Comparison of ENCODE assay signal across 17 cellular contexts in the genomic region with DNA sequence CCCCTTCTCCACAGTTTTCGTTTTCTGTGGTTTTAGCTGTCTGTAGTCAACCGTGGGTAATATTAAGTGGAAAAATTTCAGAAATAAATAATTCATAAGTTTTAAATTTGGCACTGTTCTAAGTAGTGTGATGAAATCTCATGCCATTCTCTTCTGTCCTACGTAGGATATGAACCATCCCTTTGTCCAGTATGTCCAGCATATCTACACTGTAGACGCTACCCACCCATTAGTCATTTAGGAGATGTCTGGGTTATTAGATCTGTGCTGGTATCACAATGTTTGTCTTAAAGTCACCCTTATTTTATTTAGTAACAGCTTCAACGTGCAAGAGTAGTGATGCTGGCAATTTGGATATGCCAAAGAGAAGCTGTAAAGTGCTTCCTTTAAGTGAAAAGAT.
"Had no signal": no experiment of that assay in that cellular context is flagged by ENCODE, and none has a peak within 500 bp of the region (broad histone marks: within the 10 kb centered on the region; RNA-seq: fewer than 3 reads in every experiment).

No MANE protein-coding gene starts in this region.

- H3K4me3 ChIP-seq: colonic mucosa, gastroesophageal sphincter, hepatocyte, lower lobe of right lung, mucosa of descending colon, testis had no signal

- H3K4me1 ChIP-seq: colonic mucosa, testis had no signal

- H3K4me3 Mint-ChIP-seq: activated B cell treated with CpG ODN at 0.5 μM for 24 hours; nephron; stimulated activated naive CD8-positive, alpha-beta T cell treated with anti-CD3 and anti-CD28 coated beads, Interleukin-15, Interleukin-2, amounts not matched to agents 100 ng/mL and 50 ng/mL, for 24 hours had no signal

- H3K27me3 ChIP-seq: colonic mucosa, gastroesophageal sphincter, hepatocyte, testis had no signal

- H3K27ac Mint-ChIP-seq: activated B cell treated with CpG ODN at 0.5 μM for 24 hours; activated CD4-positive, alpha-beta T cell treated with anti-CD3 and anti-CD28 coated beads, Interleukin-2, amount 10 ng/mL, durations not matched to agents 24 days and 14 days; activated naive CD4-positive, alpha-beta T cell treated with anti-CD3 and anti-CD28 coated beads, Interleukin-2, amount 50 U/mL, for 72 hours; nephron; stimulated activated naive CD8-positive, alpha-beta T cell treated with anti-CD3 and anti-CD28 coated beads, Interleukin-15, Interleukin-2, amounts not matched to agents 100 ng/mL and 50 ng/mL, for 24 hours had no signal

- DNase-seq: activated B cell treated with CpG ODN at 0.5 μM for 24 hours; activated CD4-positive, alpha-beta T cell treated with anti-CD3 and anti-CD28 coated beads, Interleukin-2, amount 10 ng/mL, durations not matched to agents 24 days and 14 days; activated effector memory CD4-positive, alpha-beta T cell treated with anti-CD3 and anti-CD28 coated beads, Interleukin-2, amount 50 U/mL, for 16 hours; activated T-cell treated with anti-CD3 and anti-CD28 coated beads, Interleukin-2, amount 50 U/mL, for 1 hour; anterior cingulate cortex; colonic mucosa; effector CD4-positive, alpha-beta T cell; lower lobe of right lung; mucosa of descending colon; SK-N-SH; stimulated activated CD4-positive, alpha-beta T cell treated with anti-CD3 and anti-CD28 coated beads, Interleukin-4, amount 100 ng/mL, for 24 hours; testis had no signal

- ATAC-seq: gastroesophageal sphincter, lower lobe of right lung, mucosa of descending colon had no signal

- H3K4me2 ChIP-seq: hepatocyte, SK-N-SH had no signal

- H3K27me3 Mint-ChIP-seq: activated B cell treated with CpG ODN at 0.5 μM for 24 hours; activated CD4-positive, alpha-beta T cell treated with anti-CD3 and anti-CD28 coated beads, Interleukin-2, amount 10 ng/mL, durations not matched to agents 24 days and 14 days; stimulated activated naive CD8-positive, alpha-beta T cell treated with anti-CD3 and anti-CD28 coated beads, Interleukin-15, Interleukin-2, amounts not matched to agents 100 ng/mL and 50 ng/mL, for 24 hours had no signal

- H3K36me3 ChIP-seq: colonic mucosa, gastroesophageal sphincter, lower lobe of right lung had no signal

- H3K4me1 Mint-ChIP-seq: nephron had no signal

- H3K27ac ChIP-seq: colonic mucosa, gastroesophageal sphincter, hepatocyte, lower lobe of right lung, testis had no signal

- H3K9ac ChIP-seq: SK-N-SH had no signal

- H2AFZ ChIP-seq: hepatocyte had no signal

- H3K9me3 ChIP-seq: colonic mucosa, gastroesophageal sphincter, lower lobe of right lung, mucosa of descending colon, SK-N-SH, testis had no signal
